In genomic region chr1:26330276-26330675, GRCh38 we compare ENCODE assay signal across 10 cellular contexts. TPM values are rescaled to one million over a fixed set of nuclear protein-coding genes. Genes with fewer than 3 reads are reported as not detected.
"Had no signal": no experiment of that assay in that cellular context is flagged by ENCODE, and none has a peak within 500 bp of the region (broad histone marks: within the 10 kb centered on the region; RNA-seq: fewer than 3 reads in every experiment).

No MANE protein-coding gene starts in this region.

- H3K4me1 ChIP-seq: HAP-1 had no signal

- H3K9me3 Mint-ChIP-seq: HFFc6, IgD-negative memory B cell had no signal

- H3K4me3 ChIP-seq: HAP-1 had no signal

- H3K36me3 ChIP-seq: HAP-1 had no signal

- FAIRE-seq: HepG2 had no signal

- H3K27me3 Mint-ChIP-seq: IgD-negative memory B cell had no signal

- DNase-seq: GOT3, H7, HFFc6 had no signal

- ATAC-seq: HCT116 had no signal

- H3K27ac ChIP-seq: HL-60 had no signal

- H3K27ac Mint-ChIP-seq: HFFc6, IgD-negative memory B cell had no signal

- H3K4me3 Mint-ChIP-seq: HFFc6, IgD-negative memory B cell had no signal

- H3K9me3 ChIP-seq: HAP-1 had no signal

RNA-seq across cellular contexts. Expression of gene CD52, which starts 12.5 kb away (rescaled TPM):
- total RNA-seq: HepG2, HFFc6, HT1080 had no signal

RNA-seq across cellular contexts. Expression of gene CRYBG2, which starts 23.7 kb away (rescaled TPM):
- total RNA-seq: H4, HFFc6 had no signal

RNA-seq across cellular contexts. Expression of gene ZNF683, which starts 42.3 kb away (rescaled TPM):
- total RNA-seq: H4, H7, HepG2, HFFc6, HT1080 had no signal
- polyA plus RNA-seq: HepG2 had no signal
